6 cellular contexts compared by ENCODE assay signal in genomic region chr3:64103131-64103530, GRCh38.
"Had no signal": no experiment of that assay in that cellular context is flagged by ENCODE, and none has a peak within 500 bp of the region (broad histone marks: within the 10 kb centered on the region; RNA-seq: fewer than 3 reads in every experiment).

No MANE protein-coding gene starts in this region.

- H3K4me3 ChIP-seq: GM23338, K562 had no signal

- H3K4me2 ChIP-seq: GM23338 had no signal

- H3K4me3 Mint-ChIP-seq: GM23338, H9 had no signal

- H3K9me3 Mint-ChIP-seq: GM23338, H9 had no signal

- H2AFZ ChIP-seq: GM23338 had no signal

- H3K27ac ChIP-seq: HL-60 had no signal

- DNase-seq: H9, HCEC 1CT had no signal

- ATAC-seq: GM23338, HepG2, K562 had no signal

- H3K27ac Mint-ChIP-seq: GM23338, H9 had no signal
